Comparison of ENCODE assay signal across 26 cellular contexts in genomic region chr15:65334586-65335231, GRCh38. TPM values are rescaled to one million over a fixed set of nuclear protein-coding genes. Genes with fewer than 3 reads are reported as not detected.
DNase-seq lines count a peak whose midpoint lies in the region; ATAC-seq and TF ChIP-seq lines count a peak whose summit lies in the region.
"Had no signal": no experiment of that assay in that cellular context is flagged by ENCODE, and none has a peak within 500 bp of the region (broad histone marks: within the 10 kb centered on the region; RNA-seq: fewer than 3 reads in every experiment).

No MANE protein-coding gene starts in this region.

- H3K79me1 ChIP-seq in H9 (ENCODE audit: insufficient read depth, low read depth, low read length, poor library complexity, severe bottlenecking), result no peaks in the 10 kb centered on the region

- no peaks in the 10 kb centered on the region for H3K27me3 ChIP-seq in H9 (ENCODE audit: insufficient read depth, low read length)
- H3K27me3 ChIP-seq in lower lobe of right lung (ENCODE audit: low read depth), result no peaks in the 10 kb centered on the region
- H3K27me3 ChIP-seq in right cardiac atrium (ENCODE audit: control insufficient read depth, insufficient read depth), result no peaks in the 10 kb centered on the region
- H3K27me3 ChIP-seq: cardiac muscle cell had no signal

- no peak overlapping the region for H4K5ac ChIP-seq in H9 (ENCODE audit: insufficient read length, low read depth, low read length)

- no peak overlapping the region for H2BK15ac ChIP-seq in H9 (ENCODE audit: low read depth, low read length)

- H3K36me3 ChIP-seq in lower lobe of right lung, result no peaks in the 10 kb centered on the region
- H3K36me3 ChIP-seq: cardiac muscle cell had no signal

- no peak overlapping the region for H2BK5ac ChIP-seq in H9 (ENCODE audit: insufficient read length, low read length)

- H2AFZ ChIP-seq in H9 (ENCODE audit: low read length), result no peak overlapping the region

- H3K4me1 Mint-ChIP-seq in H9 (peaks cover 55 to 60% of the 10 kb centered on the region in 2 experiments), neural crest cell (peaks cover 61% of the 10 kb centered on the region)

- no peak overlapping the region for H3K9ac ChIP-seq in H9 (ENCODE audit: extremely low read depth, insufficient read length, low read length)

- WGBS in H9 (ENCODE audit: extremely low coverage, insufficient read length, low lambda C conversion rate), result no CpG with 5 or more reads among the region's 20 CpGs
- 71% methylated on average over 20 of the region's 20 CpGs for WGBS in right cardiac atrium

- no peak overlapping the region for H4K91ac ChIP-seq in H9 (ENCODE audit: insufficient read length, low read depth, low read length)

- no peak overlapping the region for H2AK5ac ChIP-seq in H9 (ENCODE audit: insufficient read length, low read length)

- no peak overlapping the region for H3K23ac ChIP-seq in H9 (ENCODE audit: insufficient read length, low read depth, low read length)

- H3K27me3 Mint-ChIP-seq in H9 (ENCODE audit: low read depth), result no peaks in the 10 kb centered on the region; the same call in 1 of the 2 replicates
- H3K27me3 Mint-ChIP-seq in neural crest cell (ENCODE audit: low read depth), result no peaks in the 10 kb centered on the region

- H3K79me2 ChIP-seq in H9 (ENCODE audit: insufficient read depth, low read length), result no peaks in the 10 kb centered on the region; the same call in 1 of the 2 replicates

- no peaks in the 10 kb centered on the region for H4K20me1 ChIP-seq in H9 (ENCODE audit: control insufficient read depth, insufficient read depth, insufficient read length)

- H3K9me3 Mint-ChIP-seq in H9, result no peaks in the 10 kb centered on the region
- H3K9me3 Mint-ChIP-seq in neural crest cell, result no peaks in the 10 kb centered on the region
- H3K9me3 Mint-ChIP-seq: T-helper 1 cell treated with Interleukin-12 subunit alpha and Interleukin-12 subunit beta and Interleukin-4 antibody, amounts not matched to agents 30 μg/mL and 1 μg/mL, for 36 hours had no signal

- H3K4ac ChIP-seq in H9 (ENCODE audit: low read depth, low read length), result no peak overlapping the region

- H3K9me3 ChIP-seq in H9 (ENCODE audit: control insufficient read depth, low read depth, low read length), result no peaks in the 10 kb centered on the region
- H3K9me3 ChIP-seq in lower lobe of right lung, result no peaks in the 10 kb centered on the region
- no peaks in the 10 kb centered on the region for H3K9me3 ChIP-seq in right cardiac atrium (ENCODE audit: control insufficient read depth, low read length)

- H2BK12ac ChIP-seq in H9 (ENCODE audit: insufficient read length, low read depth, low read length), result no peak overlapping the region

- H3K4me2 ChIP-seq in H9 (ENCODE audit: insufficient read depth, insufficient read length, low read length), result no peak overlapping the region

- no peak overlapping the region for H2BK20ac ChIP-seq in H9 (ENCODE audit: low read depth, low read length, poor library complexity, severe bottlenecking)

- H3K36me3 Mint-ChIP-seq in H9 (ENCODE audit: insufficient read depth in 1 of 3, low read depth in 3 of 3) (peaks cover 15 to 18% (median 16%) of the 10 kb centered on the region in 3 experiments; a peak in 5 of 7 replicates), neural crest cell (ENCODE audit: low read depth) (peaks cover 10% of the 10 kb centered on the region)

- H2BK120ac ChIP-seq in H9 (ENCODE audit: low read depth, low read length, poor library complexity, severe bottlenecking), result no peak overlapping the region

- no peak overlapping the region for H3K14ac ChIP-seq in H9 (ENCODE audit: insufficient read depth, low read length)

- H3K4me3 Mint-ChIP-seq in H9, result no peak overlapping the region
- peak overlapping the region; percentile 82 for H3K4me3 Mint-ChIP-seq in neural crest cell
- H3K4me3 Mint-ChIP-seq: T-helper 1 cell treated with Interleukin-12 subunit alpha and Interleukin-12 subunit beta and Interleukin-4 antibody, amounts not matched to agents 30 μg/mL and 1 μg/mL, for 36 hours had no signal

- H3K23me2 ChIP-seq in H9 (ENCODE audit: insufficient read length, low read depth, low read length, poor library complexity, severe bottlenecking), result no peaks in the 10 kb centered on the region

- TF ChIP-seq CTCF in H9 (conservative IDR thresholded peaks at IDR 0.05) (no peak), choroid plexus epithelial cell (conservative IDR thresholded peaks at IDR 0.05; ENCODE audit: low read depth, low read length) (no peak), neural crest cell (conservative IDR thresholded peaks at IDR 0.05) (no peak), lower lobe of right lung (IDR thresholded peaks at IDR 0.05) (no peak)

- H3K18ac ChIP-seq in H9 (ENCODE audit: insufficient read length, low read depth, low read length), result no peak overlapping the region

- ATAC-seq in lower lobe of right lung, result no peak
- no peak for ATAC-seq in right cardiac atrium
- ATAC-seq: esophagus mucosa; left ventricle myocardium superior; stimulated activated naive CD8-positive, alpha-beta T cell treated with anti-CD3 and anti-CD28 coated beads, Interleukin-15, Interleukin-2, amounts not matched to agents 100 U/mL and 50 U/mL, for 24 hours had no signal

- H3K56ac ChIP-seq in H9 (ENCODE audit: insufficient read length, low read depth, low read length), result no peak overlapping the region

- H3K4me1 ChIP-seq in H9 (ENCODE audit: insufficient read depth, low read length), result peaks cover 10% of the 10 kb centered on the region; the same call in 1 of the 2 replicates
- H3K4me1 ChIP-seq in lower lobe of right lung, result no peaks in the 10 kb centered on the region
- no peaks in the 10 kb centered on the region for H3K4me1 ChIP-seq in right cardiac atrium (ENCODE audit: control insufficient read depth, insufficient read depth, low read length)

- H3T11ph ChIP-seq in H9 (ENCODE audit: low read length), result no peak overlapping the region

- H3K4me3 ChIP-seq in choroid plexus epithelial cell (ENCODE audit: low read depth, low read length) (no peak overlapping the region), lower lobe of right lung (no peak overlapping the region), right cardiac atrium (ENCODE audit: low read length) (no peak overlapping the region)
- H3K4me3 ChIP-seq: cardiac muscle cell had no signal

- H3K27ac ChIP-seq in H9 (ENCODE audit: insufficient read length, low read depth, low read length) (no peak overlapping the region), lower lobe of right lung (no peak overlapping the region), right cardiac atrium (ENCODE audit: low read length) (no peak overlapping the region)
- H3K27ac ChIP-seq: cardiac muscle cell had no signal

- peak; percentile 15 for DNase-seq in COR-L47 (lab: John Stamatoyannopoulos, UW)
- no peak for DNase-seq in H9
- DNase-seq in choroid plexus epithelial cell (ENCODE audit: low read depth), result peak; percentile 15
- DNase-seq in neural crest cell (ENCODE audit: low read depth, low spot score), result no peak
- no peak for DNase-seq in lower lobe of right lung
- no peak for DNase-seq in DMS53 treated with DMSO at 0.1 percent for 48 hours (lab: John Stamatoyannopoulos, UW; ENCODE audit: unreplicated experiment)
- DNase-seq in right cardiac atrium, result no peak
- DNase-seq: activated CD4-positive, alpha-beta T cell treated with anti-CD3 and anti-CD28 coated beads, Interleukin-2, amount 50 U/mL, for 1 hour; activated effector memory CD4-positive, alpha-beta T cell treated with anti-CD3 and anti-CD28 coated beads, Interleukin-2, amount 50 U/mL, for 16 hours; Calu3; GDM1; IMR-90; left ventricle myocardium superior; NCI-H187 treated with DMSO at 0.1 percent for 48 hours; SHP77 treated with DMSO at 0.1 percent for 48 hours; stimulated activated naive CD8-positive, alpha-beta T cell treated with anti-CD3 and anti-CD28 coated beads, Interleukin-15, Interleukin-2, amounts not matched to agents 100 U/mL and 50 U/mL, for 24 hours; trophoblast cell had no signal

- H3K27ac Mint-ChIP-seq in H9, result peak overlapping the region in 2 of 3 experiments; percentile 63 to 80; a peak in 1 of 7 replicates
- peak overlapping the region; percentile 98 for H3K27ac Mint-ChIP-seq in neural crest cell (ENCODE audit: unreplicated experiment)
- H3K27ac Mint-ChIP-seq: T-helper 1 cell treated with Interleukin-12 subunit alpha and Interleukin-12 subunit beta and Interleukin-4 antibody, amounts not matched to agents 30 μg/mL and 1 μg/mL, for 36 hours had no signal

- no peak overlapping the region for H4K8ac ChIP-seq in H9 (replicated peaks; ENCODE audit: insufficient read length, low read depth, low read length)

- intact Hi-C loops in lower lobe of right lung (cut with DNase I), result no loop called here
- intact Hi-C loops in right cardiac atrium (cut with DNase I), result no loop called here

RNA-seq across cellular contexts. Expression of gene RNU5B-1, which starts 30.2 kb away (rescaled TPM):
- not detected in 2 replicates for total RNA-seq in H9 (2021)
- 17.2 TPM in 1 of 2 replicates, not detected in the other for total RNA-seq in neural crest cell
- total RNA-seq in lower lobe of right lung, result 47.6 TPM
- total RNA-seq in right cardiac atrium, result 10 to 100 TPM; 16.9 to 71.0 (median 42.7) TPM
- polyA plus RNA-seq in right cardiac atrium, result not detected
- total RNA-seq: cardiac muscle cell, dermis microvascular lymphatic vessel endothelial cell, glomerular endothelial cell, IMR-90, MCF 10A, NCI-H460, omental fat pad had no signal
- polyA plus RNA-seq: adipose tissue, cardiac muscle cell, IMR-90 had no signal

RNA-seq across cellular contexts. Expression of gene RNU5A-1, which starts 38.9 kb away (rescaled TPM):
- not detected in 2 replicates for total RNA-seq in H9 (2021)
- total RNA-seq in neural crest cell, result not detected in 2 replicates
- total RNA-seq in lower lobe of right lung, result not detected
- 10 to 100 TPM in 1 of 4 donors, not detected in 3; 12.5 TPM for total RNA-seq in right cardiac atrium
- polyA plus RNA-seq in right cardiac atrium, result not detected
- total RNA-seq: Calu3, cardiac muscle cell, dermis microvascular lymphatic vessel endothelial cell, esophagus mucosa, glomerular endothelial cell, IMR-90, left ventricle myocardium superior, MCF 10A, NCI-H460, omental fat pad had no signal
- polyA plus RNA-seq: adipose tissue, cardiac muscle cell, IMR-90 had no signal

RNA-seq across cellular contexts. Expression of gene IGDCC3, which starts 43.1 kb away (rescaled TPM):
- total RNA-seq in H9 (2021), result 17.9 and 18.9 TPM in 2 replicates
- 298 and 300 TPM in 2 replicates for total RNA-seq in neural crest cell
- total RNA-seq in lower lobe of right lung, result not detected
- total RNA-seq in right cardiac atrium, result under 1 TPM in 2 of 4 donors, not detected in 2; 0.09 to 0.14 TPM
- polyA plus RNA-seq in right cardiac atrium, result 0.09 TPM
- total RNA-seq: Calu3, dermis microvascular lymphatic vessel endothelial cell, MCF 10A, NCI-H460, omental fat pad had no signal

RNA-seq across cellular contexts. Expression of gene PARP16, which starts 48.0 kb away (rescaled TPM):
- total RNA-seq in H9 (2021) (3.9 and 4.3 TPM in 2 replicates), neural crest cell (14.8 and 15.5 TPM in 2 replicates), lower lobe of right lung (8.8 TPM), right cardiac atrium (1 to 10 TPM; 5.2 to 6.1 (median 5.5) TPM)
- 4.3 TPM for polyA plus RNA-seq in right cardiac atrium

Comparison
In these comparisons a context has a peak if more than half of its experiments do, and no peak if none do; other contexts are left out.
1. DNase-seq: peak in COR-L47 (single experiment) and choroid plexus epithelial cell (single experiment); none in H9 (single experiment), neural crest cell (single experiment), lower lobe of right lung (single experiment), DMS53 treated with DMSO at 0.1 percent for 48 hours (single experiment) and right cardiac atrium (0 of 3).
2. RNA of gene IGDCC3, which starts 43.1 kb away (total RNA-seq): 298 to 300 TPM in neural crest cell and 17.9 to 18.9 TPM in H9; 0.09 to 0.14 TPM in right cardiac atrium and not detected in lower lobe of right lung (single experiment); every median in the first group is over 10 times any median in the second.